8 cellular contexts compared by ENCODE assay signal in the genomic region with DNA sequence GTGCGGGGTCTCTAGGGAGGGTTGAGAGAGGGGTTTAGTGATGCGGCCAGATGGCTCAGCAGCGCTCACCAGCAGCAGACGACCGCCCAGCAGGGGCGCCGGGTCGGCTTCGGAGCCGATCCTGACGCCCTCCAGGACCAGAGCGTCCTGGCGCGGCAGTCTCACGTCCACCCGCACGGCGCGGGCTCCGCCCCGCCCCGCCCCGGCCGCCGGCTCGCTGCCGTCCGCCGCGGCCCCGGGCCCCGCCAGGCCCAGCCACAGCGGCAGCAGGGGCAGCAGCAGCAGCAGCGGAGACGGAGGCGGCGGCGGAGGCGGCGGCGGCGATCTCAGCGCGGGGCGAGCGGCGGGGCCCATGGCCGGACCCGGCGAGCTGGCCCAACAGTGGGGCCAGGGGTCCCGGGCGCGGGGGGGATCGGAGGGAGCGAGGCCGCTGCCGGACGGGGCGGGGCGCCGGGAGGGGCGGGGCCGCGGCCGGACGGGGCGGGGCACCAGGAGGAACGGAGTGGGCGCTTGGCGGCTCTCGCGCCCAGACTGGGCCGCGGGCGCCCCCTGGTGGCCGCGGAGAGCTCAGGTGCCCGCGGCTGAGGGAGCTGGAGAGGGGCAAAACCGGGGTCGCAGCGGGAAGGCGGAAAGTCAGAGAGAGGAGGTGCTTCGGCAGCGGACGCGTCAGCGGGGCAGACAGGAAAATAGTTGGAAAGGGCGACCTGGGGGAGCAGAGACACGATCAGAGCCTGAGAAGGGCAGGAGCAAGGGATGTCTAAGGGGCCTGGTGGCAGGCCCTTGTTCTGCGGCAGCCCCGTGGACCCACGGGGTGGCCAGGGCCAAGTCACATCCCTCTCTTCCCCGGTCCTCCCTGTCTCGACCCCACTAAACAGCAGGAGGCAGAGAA. TPM values are rescaled to one million over a fixed set of nuclear protein-coding genes. Genes with fewer than 3 reads are reported as not detected.
A peak's percentile ranks its signal among the peaks of the same experiment; 100 is the strongest.
DNase-seq lines count a peak whose midpoint lies in the region; ATAC-seq and TF ChIP-seq lines count a peak whose summit lies in the region.

Gene RNF215 (minus strand): TSS at position 452 of the 889 bp plus-strand sequence. CDS start 98 bp downstream, at position 354.

- H3K9ac ChIP-seq in colonic mucosa (ENCODE audit: low read depth in 2 of 2, low read length in 2 of 2) = peak within 1 kb of the TSS; percentile 66 to 78

- H3K9me3 ChIP-seq in colonic mucosa = no peaks in the 10 kb centered on the region

- peak within 1 kb of the TSS; percentile 44 for H3K4me3 ChIP-seq in colonic mucosa

- ATAC-seq in HG02981 (IDR thresholded peaks at IDR 0.05; ENCODE audit: unreplicated experiment) = peak; percentile 71

- intact Hi-C loops in colonic mucosa (cut with DNase I) = loop anchor here (2.0 to 5.0 kb wide), 3 partner anchors 100 to 280 kb away; no protein-coding TSS in a partner anchor

- no peaks in the 10 kb centered on the region for H3K27me3 ChIP-seq in colonic mucosa

- H3K4me1 ChIP-seq in colonic mucosa = peaks cover 5% of the 10 kb centered on the region

- DNase-seq in NCI-H2081 (lab: John Stamatoyannopoulos, UW) = peak; percentile 55 to 57
- DNase-seq in NCI-H2081 treated with DMSO at 0.1 percent for 48 hours (lab: John Stamatoyannopoulos, UW) = no peak
- peak; percentile 16 for DNase-seq in NCI-H226
- peak; percentile 80 for DNase-seq in activated CD4-positive, alpha-beta T cell treated with anti-CD3 and anti-CD28 coated beads for 48 hours
- peak; percentile 85 for DNase-seq in colonic mucosa
- peak; percentile 95 for DNase-seq in left kidney (ENCODE audit: low read depth, low spot score)
- DNase-seq in stimulated activated CD4-positive, alpha-beta T cell treated with anti-CD3 and anti-CD28 coated beads, Interleukin-1b, Interleukin-23, amount 100 ng/mL, for 48 hours = peak; percentile 73

- H3K36me3 ChIP-seq in colonic mucosa = no peaks in the 10 kb centered on the region

- peak; percentile 89 for TF ChIP-seq CTCF in colonic mucosa (IDR thresholded peaks at IDR 0.05)

- H3K27ac ChIP-seq in colonic mucosa = no peak within 1 kb of the TSS

RNA-seq across cellular contexts. Expression of gene RNF215, which starts in this region (rescaled TPM):
- 1 to 10 TPM; 5.8 to 9.4 TPM for total RNA-seq in colonic mucosa
